Comparison of ENCODE assay signal across 32 cellular contexts in the genomic region with DNA sequence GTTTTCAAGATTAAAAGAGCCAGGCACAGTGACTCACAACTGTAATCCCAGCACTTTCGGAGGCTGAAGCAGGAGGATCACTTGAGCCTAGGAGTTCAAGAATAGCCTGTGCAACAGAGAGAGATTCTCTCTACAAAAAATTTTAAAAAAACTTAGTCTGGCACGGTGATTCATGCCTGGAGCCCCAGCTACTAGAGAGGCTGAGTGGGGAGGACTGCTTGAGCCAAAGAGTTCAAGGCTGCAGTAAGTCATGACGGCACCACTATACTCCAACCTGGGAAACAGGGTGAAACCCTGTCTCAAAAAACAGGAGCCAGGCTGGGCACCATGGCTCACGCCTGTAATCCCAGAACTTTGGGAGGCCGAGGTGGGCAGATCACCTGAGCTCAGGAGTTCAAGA.
"Had no signal": no experiment of that assay in that cellular context is flagged by ENCODE, and none has a peak within 500 bp of the region (broad histone marks: within the 10 kb centered on the region; RNA-seq: fewer than 3 reads in every experiment).

No MANE protein-coding gene starts in this region.

- H3K27me3 Mint-ChIP-seq: activated B cell treated with CpG ODN at 0.5 μM for 24 hours; activated naive CD8-positive, alpha-beta T cell; naive B cell; stimulated activated naive B cell treated with anti-CD40 and anti-IgM and Interleukin-4, amounts not matched to agents 10 μg/mL and 1 μg/mL and 100 μg/mL, for 72 hours had no signal

- H3K4me1 Mint-ChIP-seq: mesothelial cell of epicardium had no signal

- FAIRE-seq: keratinocyte, small intestine had no signal

- H3K4me3 Mint-ChIP-seq: activated B cell treated with CpG ODN at 0.5 μM for 24 hours; activated naive CD8-positive, alpha-beta T cell; activated T-cell treated with anti-CD3 and anti-CD28 coated beads, Interleukin-2, amount 50 U/mL, for 72 hours; mesothelial cell of epicardium; naive B cell; nephron progenitor cell; stimulated activated naive B cell treated with anti-CD40 and anti-IgM and Interleukin-4, amounts not matched to agents 10 μg/mL and 1 μg/mL and 100 μg/mL, for 72 hours; T-helper 2 cell treated with Interferon-gamma antibody and Interleukin-4, amounts not matched to agents 5 μg/mL and 100 μg/mL, for 36 hours had no signal

- DNase-seq: activated B cell treated with CpG ODN at 0.5 μM for 24 hours; activated effector memory CD4-positive, alpha-beta T cell treated with Interleukin-2 at 50 U/mL for 16 hours; activated naive CD4-positive, alpha-beta T cell treated with Interleukin-2 at 50 U/mL for 16 hours; activated T-cell treated with anti-CD3 and anti-CD28 coated beads for 4 hours; activated T-cell treated with anti-CD3 and anti-CD28 coated beads, Interleukin-2, amount 50 U/mL, for 72 hours; aorta; brain microvascular endothelial cell; central memory CD4-positive, alpha-beta T cell; dermis blood vessel endothelial cell; effector CD4-positive, alpha-beta T cell; erythroblast; gastrocnemius medialis; left cardiac atrium; left ventricle myocardium superior; naive B cell; nephron progenitor cell; retina; sigmoid colon; small intestine; stimulated activated CD4-positive, alpha-beta T cell treated with anti-CD3 and anti-CD28 coated beads, Interleukin-1b, Interleukin-23, amount 100 ng/mL, for 48 hours; stimulated activated CD4-positive, alpha-beta T cell treated with anti-CD3 and anti-CD28 coated beads, Interleukin-4, amount 100 ng/mL, for 4 hours; stimulated activated CD8-positive, alpha-beta memory T cell treated with anti-CD3 and anti-CD28 coated beads, Interleukin-4, amount 100 ng/mL, for 48 hours; stimulated activated naive B cell treated with anti-CD40 and anti-IgM and Interleukin-4, amounts not matched to agents 10 μg/mL and 1 μg/mL and 100 μg/mL, for 72 hours; tibial artery had no signal

- H3K9me3 ChIP-seq: gastrocnemius medialis, neutrophil, prostate gland, sigmoid colon, suprapubic skin, tibial artery had no signal

- H3K4me2 ChIP-seq: hepatocyte had no signal

- H3K27ac ChIP-seq: brain microvascular endothelial cell, gastrocnemius medialis, hepatocyte, neutrophil, prostate gland, sigmoid colon, suprapubic skin, tibial artery had no signal

- H3K36me3 ChIP-seq: prostate gland had no signal

- H3K79me2 ChIP-seq: hepatocyte had no signal

- ATAC-seq: gastrocnemius medialis had no signal

- H3K27ac Mint-ChIP-seq: activated B cell treated with CpG ODN at 0.5 μM for 24 hours; activated naive CD8-positive, alpha-beta T cell; T-helper 2 cell treated with Interferon-gamma antibody and Interleukin-4, amounts not matched to agents 5 μg/mL and 100 μg/mL, for 36 hours had no signal

- H3K36me3 Mint-ChIP-seq: activated naive CD8-positive, alpha-beta T cell; mesothelial cell of epicardium; naive B cell had no signal

- H3K9me3 Mint-ChIP-seq: activated B cell treated with CpG ODN at 0.5 μM for 24 hours; activated T-cell treated with anti-CD3 and anti-CD28 coated beads, Interleukin-2, amount 50 U/mL, for 72 hours; mesothelial cell of epicardium; naive B cell; nephron progenitor cell; stimulated activated naive B cell treated with anti-CD40 and anti-IgM and Interleukin-4, amounts not matched to agents 10 μg/mL and 1 μg/mL and 100 μg/mL, for 72 hours; T-helper 2 cell treated with Interferon-gamma antibody and Interleukin-4, amounts not matched to agents 5 μg/mL and 100 μg/mL, for 36 hours had no signal

- H2AFZ ChIP-seq: hepatocyte had no signal

- H3K4me1 ChIP-seq: gastrocnemius medialis, prostate gland, sigmoid colon, suprapubic skin, tibial artery had no signal

- H3K27me3 ChIP-seq: brain microvascular endothelial cell, gastrocnemius medialis, hepatocyte, neutrophil, sigmoid colon, suprapubic skin, tibial artery had no signal

- H3K4me3 ChIP-seq: gastrocnemius medialis, hepatocyte, prostate gland, sigmoid colon, suprapubic skin, tibial artery had no signal
